Comparison of ENCODE assay signal across 11 cellular contexts in genomic region chr3:122005033-122005565, GRCh38. TPM values are rescaled to one million over a fixed set of nuclear protein-coding genes. Genes with fewer than 3 reads are reported as not detected.
DNase-seq lines count a peak whose midpoint lies in the region; ATAC-seq and TF ChIP-seq lines count a peak whose summit lies in the region.
"Had no signal": no experiment of that assay in that cellular context is flagged by ENCODE, and none has a peak within 500 bp of the region (broad histone marks: within the 10 kb centered on the region; RNA-seq: fewer than 3 reads in every experiment).

No MANE protein-coding gene starts in this region.

- no peaks in the 10 kb centered on the region for H3K9me3 ChIP-seq in heart right ventricle
- H3K9me3 ChIP-seq in PC-3 (ENCODE audit: low read length) = no peaks in the 10 kb centered on the region
- H3K9me3 ChIP-seq in gastroesophageal sphincter = no peaks in the 10 kb centered on the region

- TF ChIP-seq POLR2A in gastroesophageal sphincter (IDR thresholded peaks at IDR 0.05) = no peak

- intact Hi-C loops in Right ventricle myocardium inferior (cut with DNase I) (no loop called here), heart right ventricle (cut with DNase I) (no loop called here), PC-3 (cut with micrococcal nuclease) (no loop called here)

- DNase-seq in Right ventricle myocardium inferior (ENCODE audit: missing footprints) (no peak), heart right ventricle (no peak), PC-3 (peak; percentile 20), NCI-H526 (lab: John Stamatoyannopoulos, UW) (no peak), NCI-H1417 treated with DMSO at 0.1 percent for 48 hours (lab: John Stamatoyannopoulos, UW) (no peak)
- DNase-seq in stimulated activated naive CD8-positive, alpha-beta T cell treated with anti-CD3 and anti-CD28 coated beads, Interleukin-15, Interleukin-2, amounts not matched to agents 100 U/mL and 50 U/mL, for 24 hours = peak; percentile 26
- DNase-seq: CD4-positive, CD25-positive, alpha-beta regulatory T cell; NCI-H510A treated with DMSO at 0.1 percent for 48 hours; occipital lobe had no signal

- ATAC-seq in Right ventricle myocardium inferior (peak; percentile 13), heart right ventricle (no peak), HG02588 (IDR thresholded peaks at IDR 0.05; ENCODE audit: unreplicated experiment) (peak; percentile 59), PC-3 (no peak), gastroesophageal sphincter (no peak)
- ATAC-seq in stimulated activated naive CD8-positive, alpha-beta T cell treated with anti-CD3 and anti-CD28 coated beads, Interleukin-15, Interleukin-2, amounts not matched to agents 100 U/mL and 50 U/mL, for 24 hours = no peak

- H3F3A ChIP-seq in PC-3 (ENCODE audit: low read length, unreplicated experiment) = no peaks in the 10 kb centered on the region

- no peaks in the 10 kb centered on the region for H4K20me1 ChIP-seq in PC-3 (ENCODE audit: low read length)

- no peak overlapping the region for H3K4me3 ChIP-seq in heart right ventricle
- H3K4me3 ChIP-seq in PC-3 (ENCODE audit: low read length) = no peak overlapping the region
- H3K4me3 ChIP-seq in gastroesophageal sphincter = no peak overlapping the region

- H3K4me1 ChIP-seq in heart right ventricle (peaks cover 0 to 25% (median 0%) of the 10 kb centered on the region in 9 donors), PC-3 (ENCODE audit: insufficient read depth, low read length) (peaks cover 34% of the 10 kb centered on the region), gastroesophageal sphincter (no peaks in the 10 kb centered on the region)

- BruUV-seq in PC-3 (replicated peaks; lab: Mats Ljungman, UMichigan) = no TSS peak

- TF ChIP-seq EP300 in gastroesophageal sphincter (IDR thresholded peaks at IDR 0.05) = no peak

- CTCF ChIA-PET in PC-3 (lab: Charles Lee) = interaction anchor here (1.0 kb wide), 1 partner anchor 10 kb away, joined by 7 read pairs; no protein-coding TSS in a partner anchor

- H3K4me2 ChIP-seq in PC-3 (ENCODE audit: low read length) = no peak overlapping the region

- no peak overlapping the region for H3K9ac ChIP-seq in PC-3 (ENCODE audit: low read length)

- TF ChIP-seq CTCF in heart right ventricle (IDR thresholded peaks at IDR 0.05) (no peak), PC-3 (conservative IDR thresholded peaks at IDR 0.05; ENCODE audit: low read depth, low read length) (no peak), gastroesophageal sphincter (IDR thresholded peaks at IDR 0.05) (no peak)

- H3K27ac ChIP-seq in heart right ventricle (peak overlapping the region in 1 of 10 donors; percentile 78), PC-3 (ENCODE audit: low read length) (no peak overlapping the region), gastroesophageal sphincter (no peak overlapping the region)

- H2AFZ ChIP-seq in PC-3 (ENCODE audit: low read length) = no peak overlapping the region

- H3K36me3 ChIP-seq in heart right ventricle (no peaks in the 10 kb centered on the region), PC-3 (ENCODE audit: low read depth, low read length) (no peaks in the 10 kb centered on the region), gastroesophageal sphincter (no peaks in the 10 kb centered on the region)

- POLR2A ChIA-PET in PC-3 (lab: Charles Lee; ENCODE audit: unreplicated experiment) = no interaction called here

- H3K27me3 ChIP-seq in heart right ventricle = peaks cover 0 to 24% (median 8%) of the 10 kb centered on the region in 7 donors
- H3K27me3 ChIP-seq in PC-3 (ENCODE audit: low read length) = no peaks in the 10 kb centered on the region
- H3K27me3 ChIP-seq in gastroesophageal sphincter = peaks cover 5% of the 10 kb centered on the region

- H3K79me2 ChIP-seq in PC-3 (ENCODE audit: low read length) = no peaks in the 10 kb centered on the region

- WGBS in heart right ventricle, 2 donors = 74 to 75% methylated on average over 13 of the region's 13 CpGs
- no CpG with 5 or more reads among the region's 13 CpGs for WGBS in gastroesophageal sphincter (ENCODE audit: low coverage in 1 of 2), 2 donors

- H3K9me2 ChIP-seq in PC-3 (replicated peaks; ENCODE audit: low read length) = no peaks in the 10 kb centered on the region

RNA-seq across cellular contexts. Expression of gene ILDR1, which starts 16.9 kb away (rescaled TPM):
- total RNA-seq in Right ventricle myocardium inferior = 0.16 TPM
- total RNA-seq in heart right ventricle = under 1 TPM in 4 of 10 donors, not detected in 6; 0.13 to 0.25 (median 0.19) TPM
- polyA plus RNA-seq in heart right ventricle = not detected
- total RNA-seq in PC-3 (2014; rRNA removed) = 4.8 and 5.6 TPM in 2 replicates
- total RNA-seq in gastroesophageal sphincter = under 1 TPM in 1 of 4 donors, not detected in 3; 0.74 TPM
- total RNA-seq: CD4-positive, CD25-positive, alpha-beta regulatory T cell; occipital lobe had no signal

RNA-seq across cellular contexts. Expression of gene CD86, which starts 50.1 kb away (rescaled TPM):
- total RNA-seq in Right ventricle myocardium inferior (4.2 TPM), heart right ventricle (10 to 100 TPM in 1 of 10 donors, 1 to 10 TPM in 7, under 1 TPM in 2; 0.64 to 14.7 (median 1.4) TPM), PC-3 (2014; rRNA removed) (0.07 TPM in 1 of 2 replicates, not detected in the other), gastroesophageal sphincter (1 to 10 TPM; 1.4 to 6.6 (median 3.2) TPM)
- 1 to 10 TPM; 1.1 to 2.3 TPM for polyA plus RNA-seq in heart right ventricle
- total RNA-seq: CD4-positive, CD25-positive, alpha-beta regulatory T cell had no signal

Comparison
In these comparisons a context has a peak if more than half of its experiments do, and no peak if none do; other contexts are left out.
1. ATAC-seq: peak in Right ventricle myocardium inferior (single experiment) and HG02588 (single experiment); none in heart right ventricle (0 of 8), PC-3 (single experiment), stimulated activated naive CD8-positive, alpha-beta T cell treated with anti-CD3 and anti-CD28 coated beads, Interleukin-15, Interleukin-2, amounts not matched to agents 100 U/mL and 50 U/mL, for 24 hours (single experiment) and gastroesophageal sphincter (single experiment).
2. DNase-seq: peak in PC-3 (single experiment) and stimulated activated naive CD8-positive, alpha-beta T cell treated with anti-CD3 and anti-CD28 coated beads, Interleukin-15, Interleukin-2, amounts not matched to agents 100 U/mL and 50 U/mL, for 24 hours (single experiment); none in Right ventricle myocardium inferior (single experiment), heart right ventricle (0 of 2), NCI-H526 (0 of 2) and NCI-H1417 treated with DMSO at 0.1 percent for 48 hours (single experiment).